26 cellular contexts compared by ENCODE assay signal in genomic region chr3:127616836-127617605, GRCh38. TPM values are rescaled to one million over a fixed set of nuclear protein-coding genes. Genes with fewer than 3 reads are reported as not detected.
DNase-seq lines count a peak whose midpoint lies in the region; ATAC-seq, FAIRE-seq and TF ChIP-seq lines count a peak whose summit lies in the region.
"Had no signal": no experiment of that assay in that cellular context is flagged by ENCODE, and none has a peak within 500 bp of the region (broad histone marks: within the 10 kb centered on the region; RNA-seq: fewer than 3 reads in every experiment).

No MANE protein-coding gene starts in this region.

- no peak overlapping the region for H3K4me2 ChIP-seq in H1 (ENCODE audit: insufficient read depth in 1 of 2, low read depth in 2 of 2, low read length in 2 of 2)
- H3K4me2 ChIP-seq in osteoblast (ENCODE audit: insufficient read depth, low read length): no peak overlapping the region
- H3K4me2 ChIP-seq: A549; BLaER1 treated with 17β-estradiol and CSF1 and Interleukin-3, amounts not matched to agents 10 nM and 100 nM; GM23338 had no signal

- 95% methylated on average over 19 of the region's 26 CpGs; no CpG with 5 or more reads in 1 of the 2 experiments for WGBS in H1 (ENCODE audit: extremely low coverage in 1 of 2, insufficient coverage in 1 of 2, insufficient read length in 1 of 2, insufficient replicate concordance in 2 of 2, low coverage in 1 of 2, low lambda C conversion rate in 2 of 2, missing lambda C conversion rate in 1 of 2), 2 experiments

- no peak overlapping the region for H2BK12ac ChIP-seq in H1 (ENCODE audit: low read depth, low read length)

- H3K4me3 Mint-ChIP-seq in activated CD8-positive, alpha-beta T cell treated with anti-CD3 and anti-CD28 coated beads, Interleukin-2, amount 10 ng/mL, durations not matched to agents 7 days and 5 days: no peak overlapping the region
- no peak overlapping the region for H3K4me3 Mint-ChIP-seq in activated CD8-positive, alpha-beta T cell treated with anti-CD3 and anti-CD28 coated beads for 36 hours
- no peak overlapping the region for H3K4me3 Mint-ChIP-seq in T-helper 17 cell
- H3K4me3 Mint-ChIP-seq: CD14-positive monocyte; CD4-positive, alpha-beta T cell; CD8-positive, alpha-beta memory T cell; GM23338 had no signal

- no peak for FAIRE-seq in H1 (lab: Jason Lieb, UNC)
- FAIRE-seq: A549, D721Med, GM12878, GM19239, H54 had no signal

- peaks cover 73 to 98% (median 93%) of the 10 kb centered on the region in 4 experiments for H3K36me3 ChIP-seq in H1 (ENCODE audit: control insufficient read depth in 2 of 4, insufficient read depth in 4 of 4, low read length in 3 of 4)
- peaks cover 25% of the 10 kb centered on the region for H3K36me3 ChIP-seq in osteoblast (ENCODE audit: insufficient read depth, low read length)
- H3K36me3 ChIP-seq in mucosa of descending colon (ENCODE audit: low read depth): no peaks in the 10 kb centered on the region

- H3K27me3 Mint-ChIP-seq in activated CD8-positive, alpha-beta T cell treated with anti-CD3 and anti-CD28 coated beads, Interleukin-2, amount 10 ng/mL, durations not matched to agents 7 days and 5 days (ENCODE audit: low read depth): no peaks in the 10 kb centered on the region
- H3K27me3 Mint-ChIP-seq in activated CD8-positive, alpha-beta T cell treated with anti-CD3 and anti-CD28 coated beads for 36 hours: no peaks in the 10 kb centered on the region
- no peaks in the 10 kb centered on the region for H3K27me3 Mint-ChIP-seq in T-helper 17 cell
- H3K27me3 Mint-ChIP-seq: CD4-positive, alpha-beta T cell; CD8-positive, alpha-beta memory T cell had no signal

- TF ChIP-seq POLR2A in H1 (IDR thresholded peaks at IDR 0.05; ENCODE audit: control extremely low read depth in 1 of 2, low read depth in 2 of 2, low read length in 2 of 2): no peak

- peak overlapping the region; percentile 43 for H3K27ac Mint-ChIP-seq in activated CD8-positive, alpha-beta T cell treated with anti-CD3 and anti-CD28 coated beads, Interleukin-2, amount 10 ng/mL, durations not matched to agents 7 days and 5 days
- no peak overlapping the region for H3K27ac Mint-ChIP-seq in activated CD8-positive, alpha-beta T cell treated with anti-CD3 and anti-CD28 coated beads for 36 hours
- peak overlapping the region; percentile 19 for H3K27ac Mint-ChIP-seq in T-helper 17 cell
- H3K27ac Mint-ChIP-seq: CD4-positive, alpha-beta T cell; GM23338 had no signal

- H2AK5ac ChIP-seq in H1 (ENCODE audit: low read depth, low read length): no peak overlapping the region

- H3K4me1 ChIP-seq in H1 (replicated peaks in 1 of 4; ENCODE audit: control insufficient read depth in 3 of 4, insufficient read depth in 4 of 4, low read length in 3 of 4) (no peaks in the 10 kb centered on the region), osteoblast (ENCODE audit: insufficient read depth, low read length) (peaks cover 19% of the 10 kb centered on the region), mucosa of descending colon (ENCODE audit: low read depth) (no peaks in the 10 kb centered on the region)
- H3K4me1 ChIP-seq: BE2C, HAP-1 had no signal

- H2AFZ ChIP-seq in H1 (ENCODE audit: low read length) (no peak overlapping the region), osteoblast (ENCODE audit: low read length) (no peak overlapping the region)
- H2AFZ ChIP-seq: GM23338 had no signal

- no peaks in the 10 kb centered on the region for H3K27me3 ChIP-seq in H1 (replicated peaks in 1 of 4; ENCODE audit: control insufficient read depth in 3 of 4, extremely low read depth in 1 of 4, insufficient read depth in 3 of 4, low read length in 3 of 4)
- H3K27me3 ChIP-seq in osteoblast (ENCODE audit: insufficient read depth, low read length): no peaks in the 10 kb centered on the region
- H3K27me3 ChIP-seq: BE2C; BLaER1 treated with 17β-estradiol and CSF1 and Interleukin-3, amounts not matched to agents 10 nM and 100 nM had no signal

- H2BK15ac ChIP-seq in H1 (ENCODE audit: low read length): no peak overlapping the region

- no peak overlapping the region for H3K4ac ChIP-seq in H1 (replicated peaks; ENCODE audit: insufficient read length, low read depth, low read length)

- no peak overlapping the region for H3K18ac ChIP-seq in H1 (ENCODE audit: extremely low read depth, low read length)

- intact Hi-C loops in activated CD8-positive, alpha-beta T cell treated with anti-CD3 and anti-CD28 coated beads for 36 hours (cut with micrococcal nuclease): no loop called here
- intact Hi-C loops in mucosa of descending colon (cut with DNase I, micrococcal nuclease): no loop called here

- H3K79me1 ChIP-seq in H1 (ENCODE audit: low read depth, low read length): peaks cover 4% of the 10 kb centered on the region; the same call in 1 of the 2 replicates

- H4K20me1 ChIP-seq in H1 (replicated peaks in 1 of 2; ENCODE audit: control insufficient read depth in 1 of 2, insufficient read depth in 2 of 2, low read length in 2 of 2) (peaks cover 19 to 51% of the 10 kb centered on the region in 2 experiments), osteoblast (ENCODE audit: insufficient read depth, low read length) (no peaks in the 10 kb centered on the region)

- H2BK120ac ChIP-seq in H1 (replicated peaks; ENCODE audit: low read depth, low read length): no peak overlapping the region

- peaks cover 45% of the 10 kb centered on the region for H3K4me1 Mint-ChIP-seq in activated CD8-positive, alpha-beta T cell treated with anti-CD3 and anti-CD28 coated beads, Interleukin-2, amount 10 ng/mL, durations not matched to agents 7 days and 5 days (ENCODE audit: low read depth)
- H3K4me1 Mint-ChIP-seq in activated CD8-positive, alpha-beta T cell treated with anti-CD3 and anti-CD28 coated beads for 36 hours (ENCODE audit: low read depth): peaks cover 7% of the 10 kb centered on the region
- H3K4me1 Mint-ChIP-seq in T-helper 17 cell: peaks cover 5% of the 10 kb centered on the region
- H3K4me1 Mint-ChIP-seq: CD8-positive, alpha-beta memory T cell had no signal

- no peak overlapping the region for H4K91ac ChIP-seq in H1 (replicated peaks; ENCODE audit: insufficient read length, low read length)

- no peak overlapping the region for H3K4me3 ChIP-seq in H1 (ENCODE audit: extremely low read depth in 1 of 4, insufficient read depth in 2 of 4, low read depth in 3 of 4, low read length in 4 of 4)
- no peak overlapping the region for H3K4me3 ChIP-seq in osteoblast (ENCODE audit: insufficient read depth, low read length)
- H3K4me3 ChIP-seq in mucosa of descending colon: no peak overlapping the region
- H3K4me3 ChIP-seq: A549; BLaER1 treated with 17β-estradiol and CSF1 and Interleukin-3, amounts not matched to agents 10 nM and 100 nM; GM12878; GM23338; HAP-1 had no signal

- H3K9ac ChIP-seq in H1 (replicated peaks in 1 of 4; ENCODE audit: extremely low read depth in 1 of 4, low read depth in 3 of 4, low read length in 3 of 4): no peak overlapping the region
- H3K9ac ChIP-seq: BLaER1 treated with 17β-estradiol and CSF1 and Interleukin-3, amounts not matched to agents 10 nM and 100 nM had no signal

- H3K27ac ChIP-seq in H1 (ENCODE audit: low read depth, low read length) (no peak overlapping the region), osteoblast (ENCODE audit: low read depth, low read length) (no peak overlapping the region)
- H3K27ac ChIP-seq: A549; BLaER1 treated with 17β-estradiol and CSF1 and Interleukin-3, amounts not matched to agents 10 nM and 100 nM had no signal

- peak overlapping the region; percentile 63; the same call in 1 of the 2 replicates for H4K8ac ChIP-seq in H1 (ENCODE audit: extremely low read depth, insufficient read depth, low read length)

- no peak overlapping the region for H2BK20ac ChIP-seq in H1 (ENCODE audit: low read length)

- H3K9me3 ChIP-seq in T-helper 17 cell (ENCODE audit: control insufficient read depth, low read length, poor library complexity, severe bottlenecking) (no peaks in the 10 kb centered on the region), H1 (ENCODE audit: insufficient read depth in 2 of 2, low read depth in 1 of 2, low read length in 1 of 2) (no peaks in the 10 kb centered on the region), osteoblast (ENCODE audit: low read depth, low read length) (no peaks in the 10 kb centered on the region), mucosa of descending colon (no peaks in the 10 kb centered on the region)
- H3K9me3 ChIP-seq: A549; BE2C; BLaER1 treated with 17β-estradiol and CSF1 and Interleukin-3, amounts not matched to agents 10 nM and 100 nM; HAP-1 had no signal

- no peak for TF ChIP-seq EP300 in H1 (IDR thresholded peaks at IDR 0.05; ENCODE audit: borderline replicate concordance in 1 of 2, low read depth in 2 of 2, low read length in 2 of 2)

- H3K23me2 ChIP-seq in H1 (ENCODE audit: low read depth, low read length): no peaks in the 10 kb centered on the region

- no peak for TF ChIP-seq RAD21 in H1 (IDR thresholded peaks at IDR 0.05 in 1 of 2, conservative IDR thresholded peaks at IDR 0.05 in 1 of 2; ENCODE audit: low read depth in 2 of 2, low read length in 2 of 2)

- no peaks in the 10 kb centered on the region for H3K9me3 Mint-ChIP-seq in activated CD8-positive, alpha-beta T cell treated with anti-CD3 and anti-CD28 coated beads, Interleukin-2, amount 10 ng/mL, durations not matched to agents 7 days and 5 days (ENCODE audit: insufficient read depth)
- H3K9me3 Mint-ChIP-seq in activated CD8-positive, alpha-beta T cell treated with anti-CD3 and anti-CD28 coated beads for 36 hours: no peaks in the 10 kb centered on the region
- H3K9me3 Mint-ChIP-seq: CD14-positive monocyte; CD4-positive, alpha-beta T cell; CD8-positive, alpha-beta memory T cell; GM23338 had no signal

- POLR2A ChIA-PET in activated CD8-positive, alpha-beta T cell treated with anti-CD3 and anti-CD28 coated beads, Interleukin-2, amount 10 ng/mL, durations not matched to agents 7 days and 5 days (lab: Charles Lee): no interaction called here
- POLR2A ChIA-PET in activated CD8-positive, alpha-beta T cell treated with anti-CD3 and anti-CD28 coated beads for 36 hours (lab: Charles Lee): interaction anchor here (0.6 to 5.7 kb wide), 5 partner anchors 10 to 568 kb away, joined by 3 to 50 read pairs (median 6); no protein-coding TSS in a partner anchor
- POLR2A ChIA-PET in H1 (lab: Charles Lee; ENCODE audit: partially characterized antibody): interaction anchor here (2.4 to 8.6 kb wide), 4 partner anchors 10 to 19 kb away, joined by 15 to 182 read pairs (median 52); partner anchors contain the start of gene MCM2

- H3K14ac ChIP-seq in H1 (ENCODE audit: insufficient read length): no peak overlapping the region

- peaks cover 88% of the 10 kb centered on the region for H3K36me3 Mint-ChIP-seq in activated CD8-positive, alpha-beta T cell treated with anti-CD3 and anti-CD28 coated beads, Interleukin-2, amount 10 ng/mL, durations not matched to agents 7 days and 5 days (ENCODE audit: low read depth)
- peaks cover 89% of the 10 kb centered on the region for H3K36me3 Mint-ChIP-seq in activated CD8-positive, alpha-beta T cell treated with anti-CD3 and anti-CD28 coated beads for 36 hours (ENCODE audit: low read depth)
- H3K36me3 Mint-ChIP-seq in T-helper 17 cell (ENCODE audit: low read depth): peaks cover 17% of the 10 kb centered on the region

- H3K79me2 ChIP-seq in H1 (ENCODE audit: control insufficient read depth in 1 of 2, insufficient read depth in 2 of 2, low read length in 2 of 2): peaks cover 0 to 29% of the 10 kb centered on the region in 2 experiments; a peak in 2 of 4 replicates
- H3K79me2 ChIP-seq in osteoblast (ENCODE audit: insufficient read depth, low read length): no peaks in the 10 kb centered on the region

- TF ChIP-seq CTCF in activated CD8-positive, alpha-beta T cell treated with anti-CD3 and anti-CD28 coated beads for 36 hours (IDR thresholded peaks at IDR 0.05): no peak
- TF ChIP-seq CTCF in H1 (IDR thresholded peaks at IDR 0.05; ENCODE audit: control extremely low read depth in 1 of 3, insufficient read depth in 1 of 3, low read depth in 1 of 3, low read length in 3 of 3) (no peak), osteoblast (IDR thresholded peaks at IDR 0.05; ENCODE audit: extremely low read depth, low read depth, low read length) (no peak), mucosa of descending colon (IDR thresholded peaks at IDR 0.05) (no peak)

- H2BK5ac ChIP-seq in H1 (ENCODE audit: low read depth, low read length): no peak overlapping the region

- no peak overlapping the region for H4K5ac ChIP-seq in H1 (ENCODE audit: insufficient read length, low read depth, low read length)

- DNase-seq in activated CD8-positive, alpha-beta T cell treated with anti-CD3 and anti-CD28 coated beads, Interleukin-2, amount 10 ng/mL, durations not matched to agents 7 days and 5 days: no peak
- DNase-seq in activated CD8-positive, alpha-beta T cell treated with anti-CD3 and anti-CD28 coated beads for 36 hours: no peak
- DNase-seq in T-helper 17 cell (no peak), H1 (ENCODE audit: low read depth in 1 of 2, low spot score in 2 of 2) (no peak), osteoblast (ENCODE audit: insufficient read length, low spot score, missing footprints) (peak; percentile 14), LoVo (ENCODE audit: low spot score) (no peak), mucosa of descending colon (no peak)
- DNase-seq: 8988T; ACHN; AML-193; BE2C; CD4-positive, alpha-beta T cell; DMS 273 treated with DMSO at 0.1 percent for 48 hours; DMS79; EL; GDM1 had no signal

- ATAC-seq in activated CD8-positive, alpha-beta T cell treated with anti-CD3 and anti-CD28 coated beads, Interleukin-2, amount 10 ng/mL, durations not matched to agents 7 days and 5 days: no peak
- ATAC-seq in activated CD8-positive, alpha-beta T cell treated with anti-CD3 and anti-CD28 coated beads for 36 hours: no peak
- ATAC-seq in T-helper 17 cell (no peak), mucosa of descending colon (no peak)
- ATAC-seq: A549, GM12878, GM23338 had no signal

- no peak overlapping the region for H3K23ac ChIP-seq in H1 (ENCODE audit: insufficient read length)

- no peak overlapping the region for H3K56ac ChIP-seq in H1 (replicated peaks; ENCODE audit: insufficient read length, low read depth, low read length)

- CTCF ChIA-PET in activated CD8-positive, alpha-beta T cell treated with anti-CD3 and anti-CD28 coated beads, Interleukin-2, amount 10 ng/mL, durations not matched to agents 7 days and 5 days (lab: Charles Lee): no interaction called here
- CTCF ChIA-PET in activated CD8-positive, alpha-beta T cell treated with anti-CD3 and anti-CD28 coated beads for 36 hours (lab: Charles Lee): no interaction called here
- CTCF ChIA-PET in H1 (lab: Charles Lee; ENCODE audit: partially characterized antibody): no interaction called here

RNA-seq across cellular contexts. Expression of gene PODXL2, which starts 12.0 kb away (rescaled TPM):
- 1 to 10 TPM; 1.3 to 1.7 TPM for total RNA-seq in activated CD8-positive, alpha-beta T cell treated with anti-CD3 and anti-CD28 coated beads, Interleukin-2, amount 10 ng/mL, durations not matched to agents 7 days and 5 days
- total RNA-seq in activated CD8-positive, alpha-beta T cell treated with anti-CD3 and anti-CD28 coated beads for 36 hours: 1 to 10 TPM; 1.1 to 1.3 TPM
- total RNA-seq in T-helper 17 cell: 1 to 10 TPM; 4.8 to 5.5 TPM
- total RNA-seq in H1 (2021; fragmentation: NEBNext Ultra II Directional; extraction: Animal tissue kit (Norgen Biotek cat#: 25700)): 31.4 and 31.6 TPM in 2 replicates
- 27.6 and 32.3 TPM in 2 replicates for polyA plus RNA-seq in H1 (2011; rRNA removed)
- 31.9 TPM for polyA plus RNA-seq in H1 (2011; cell fraction: cytosol; rRNA removed)
- 34.9 TPM for polyA plus RNA-seq in H1 (2011; cell fraction: nucleus; rRNA removed)
- polyA plus RNA-seq in H1 (2012, experiment 1 of 2): 18.1 to 34.6 TPM (median 28.5 TPM) in 4 replicates
- polyA plus RNA-seq in H1 (2012, experiment 2 of 2): 24.7 TPM
- 45.7 TPM for polyA plus RNA-seq in H1 (2013, experiment 1 of 2)
- 44.4 TPM for polyA plus RNA-seq in H1 (2013, experiment 2 of 2)
- 12.9 and 17.4 TPM in 2 replicates for polyA minus RNA-seq in H1 (2011; rRNA and poly(A)+ RNA removed)
- polyA minus RNA-seq in H1 (2011; cell fraction: cytosol; rRNA and poly(A)+ RNA removed): 14.2 TPM
- 13.5 TPM for polyA minus RNA-seq in H1 (2011; cell fraction: nucleus; rRNA and poly(A)+ RNA removed)
- total RNA-seq in osteoblast: 0.36 and 0.59 TPM in 2 replicates
- total RNA-seq in mucosa of descending colon: 10 to 100 TPM in 2 of 3 donors, 1 to 10 TPM in 1; 5.4 to 18.5 (median 16.2) TPM

RNA-seq across cellular contexts. Expression of gene MCM2, which starts 18.8 kb away (rescaled TPM):
- total RNA-seq in activated CD8-positive, alpha-beta T cell treated with anti-CD3 and anti-CD28 coated beads, Interleukin-2, amount 10 ng/mL, durations not matched to agents 7 days and 5 days: 100 to 1,000 TPM; 185 to 188 TPM
- total RNA-seq in activated CD8-positive, alpha-beta T cell treated with anti-CD3 and anti-CD28 coated beads for 36 hours: 100 to 1,000 TPM; 289 to 302 TPM
- 10 to 100 TPM in 1 of 2 donors, 1 to 10 TPM in 1; 8.6 to 11.6 TPM for total RNA-seq in T-helper 17 cell
- 147 and 152 TPM in 2 replicates for total RNA-seq in H1 (2021; fragmentation: NEBNext Ultra II Directional; extraction: Animal tissue kit (Norgen Biotek cat#: 25700))
- 198 and 219 TPM in 2 replicates for polyA plus RNA-seq in H1 (2011; rRNA removed)
- 192 TPM for polyA plus RNA-seq in H1 (2011; cell fraction: cytosol; rRNA removed)
- 281 TPM for polyA plus RNA-seq in H1 (2011; cell fraction: nucleus; rRNA removed)
- polyA plus RNA-seq in H1 (2012, experiment 1 of 2): 113 to 163 TPM (median 157 TPM) in 4 replicates
- 121 TPM for polyA plus RNA-seq in H1 (2012, experiment 2 of 2)
- 66.3 TPM for polyA plus RNA-seq in H1 (2013, experiment 1 of 2)
- polyA plus RNA-seq in H1 (2013, experiment 2 of 2): 61.3 TPM
- 251 and 304 TPM in 2 replicates for polyA minus RNA-seq in H1 (2011; rRNA and poly(A)+ RNA removed)
- polyA minus RNA-seq in H1 (2011; cell fraction: cytosol; rRNA and poly(A)+ RNA removed): 156 TPM
- polyA minus RNA-seq in H1 (2011; cell fraction: nucleus; rRNA and poly(A)+ RNA removed): 124 TPM
- 14.5 and 15.3 TPM in 2 replicates for total RNA-seq in osteoblast
- 10 to 100 TPM in 2 of 3 donors, 1 to 10 TPM in 1; 5.2 to 23.1 (median 10.3) TPM for total RNA-seq in mucosa of descending colon

RNA-seq across cellular contexts. Expression of gene TPRA1, which starts 26.5 kb away (rescaled TPM):
- total RNA-seq in activated CD8-positive, alpha-beta T cell treated with anti-CD3 and anti-CD28 coated beads, Interleukin-2, amount 10 ng/mL, durations not matched to agents 7 days and 5 days: 10 to 100 TPM; 27.0 to 27.9 TPM
- total RNA-seq in activated CD8-positive, alpha-beta T cell treated with anti-CD3 and anti-CD28 coated beads for 36 hours: 10 to 100 TPM; 26.6 to 28.0 TPM
- 10 to 100 TPM; 12.5 to 16.6 TPM for total RNA-seq in T-helper 17 cell
- total RNA-seq in H1 (2021; fragmentation: NEBNext Ultra II Directional; extraction: Animal tissue kit (Norgen Biotek cat#: 25700)): 17.9 and 18.8 TPM in 2 replicates
- 38.5 and 40.4 TPM in 2 replicates for polyA plus RNA-seq in H1 (2011; rRNA removed)
- 26.2 TPM for polyA plus RNA-seq in H1 (2011; cell fraction: cytosol; rRNA removed)
- 44.8 TPM for polyA plus RNA-seq in H1 (2011; cell fraction: nucleus; rRNA removed)
- 13.6 to 21.6 TPM (median 19.1 TPM) in 4 replicates for polyA plus RNA-seq in H1 (2012, experiment 1 of 2)
- polyA plus RNA-seq in H1 (2012, experiment 2 of 2): 22.5 TPM
- 16.6 TPM for polyA plus RNA-seq in H1 (2013, experiment 1 of 2)
- 17.0 TPM for polyA plus RNA-seq in H1 (2013, experiment 2 of 2)
- 17.8 and 25.6 TPM in 2 replicates for polyA minus RNA-seq in H1 (2011; rRNA and poly(A)+ RNA removed)
- 13.9 TPM for polyA minus RNA-seq in H1 (2011; cell fraction: cytosol; rRNA and poly(A)+ RNA removed)
- polyA minus RNA-seq in H1 (2011; cell fraction: nucleus; rRNA and poly(A)+ RNA removed): 13.7 TPM
- 29.5 and 30.4 TPM in 2 replicates for total RNA-seq in osteoblast
- 10 to 100 TPM; 24.2 to 37.0 (median 29.3) TPM for total RNA-seq in mucosa of descending colon

RNA-seq across cellular contexts. Expression of gene ABTB1, which starts 55.7 kb away (rescaled TPM):
- 10 to 100 TPM; 15.6 to 16.5 TPM for total RNA-seq in activated CD8-positive, alpha-beta T cell treated with anti-CD3 and anti-CD28 coated beads, Interleukin-2, amount 10 ng/mL, durations not matched to agents 7 days and 5 days
- 10 to 100 TPM in 1 of 2 experiments, 1 to 10 TPM in 1; 9.7 to 10.6 TPM for total RNA-seq in activated CD8-positive, alpha-beta T cell treated with anti-CD3 and anti-CD28 coated beads for 36 hours
- 10 to 100 TPM; 88.6 to 95.2 TPM for total RNA-seq in T-helper 17 cell
- total RNA-seq in H1 (2021; fragmentation: NEBNext Ultra II Directional; extraction: Animal tissue kit (Norgen Biotek cat#: 25700)): 7.0 and 9.4 TPM in 2 replicates
- polyA plus RNA-seq in H1 (2011; rRNA removed): 7.1 and 12.8 TPM in 2 replicates
- polyA plus RNA-seq in H1 (2011; cell fraction: cytosol; rRNA removed): 11.4 TPM
- 56.1 TPM for polyA plus RNA-seq in H1 (2011; cell fraction: nucleus; rRNA removed)
- 4.9 to 6.9 TPM (median 6.6 TPM) in 4 replicates for polyA plus RNA-seq in H1 (2012, experiment 1 of 2)
- polyA plus RNA-seq in H1 (2012, experiment 2 of 2): 4.4 TPM
- polyA plus RNA-seq in H1 (2013, experiment 1 of 2): 3.8 TPM
- polyA plus RNA-seq in H1 (2013, experiment 2 of 2): 4.3 TPM
- 6.0 and 7.2 TPM in 2 replicates for polyA minus RNA-seq in H1 (2011; rRNA and poly(A)+ RNA removed)
- 5.5 TPM for polyA minus RNA-seq in H1 (2011; cell fraction: cytosol; rRNA and poly(A)+ RNA removed)
- polyA minus RNA-seq in H1 (2011; cell fraction: nucleus; rRNA and poly(A)+ RNA removed): 14.8 TPM
- 14.7 and 17.7 TPM in 2 replicates for total RNA-seq in osteoblast
- 10 to 100 TPM; 19.9 to 48.7 (median 33.7) TPM for total RNA-seq in mucosa of descending colon
